In genomic region chr16:87531418-87531817, GRCh38 we compare ENCODE assay signal across 1 cellular context.
TF ChIP-seq lines count a peak whose summit lies in the region.

No MANE protein-coding gene starts in this region.

TF ChIP-seq in HepG2, 621 proteins besides CTCF, POLR2A, EP300 and RAD21 (continued from another document and continues in another):
- TF ChIP-seq RERE (CRISPR knock-in tag; IDR thresholded peaks at IDR 0.05; ENCODE audit: low read depth) (no peak), HDAC1 (CRISPR knock-in tag; IDR thresholded peaks at IDR 0.05) (peak; percentile 48; the same call in 1 of the 2 replicates), ATF1 (CRISPR knock-in tag; IDR thresholded peaks at IDR 0.05) (no peak), ZNF331 (CRISPR knock-in tag; IDR thresholded peaks at IDR 0.05) (peak; percentile 56; the same call in 1 of the 2 replicates), ZNF224 (CRISPR knock-in tag; IDR thresholded peaks at IDR 0.05) (no peak), FOXO1 (CRISPR knock-in tag; IDR thresholded peaks at IDR 0.05) (peak; percentile 19; the same call in 1 of the 2 replicates), ZNF160 (CRISPR knock-in tag; IDR thresholded peaks at IDR 0.05) (no peak), ATF4 (CRISPR knock-in tag; IDR thresholded peaks at IDR 0.05) (no peak), ZSCAN25 (CRISPR knock-in tag; IDR thresholded peaks at IDR 0.05) (no peak), ZNF407 (CRISPR knock-in tag; IDR thresholded peaks at IDR 0.05; ENCODE audit: not compliant biosample characterization) (no peak), ZNF143 (CRISPR knock-in tag; IDR thresholded peaks at IDR 0.05) (no peak), BRCA1 (CRISPR knock-in tag; IDR thresholded peaks at IDR 0.05) (no peak), ZNF280B (CRISPR knock-in tag; IDR thresholded peaks at IDR 0.05; ENCODE audit: borderline replicate concordance) (0 out of 2 replicates have a peak, but pooled peaks have one; percentile 51), FOSL2 (CRISPR knock-in tag; IDR thresholded peaks at IDR 0.05) (peak; percentile 16; the same call in 1 of the 2 replicates), ZNF891 (CRISPR knock-in tag; IDR thresholded peaks at IDR 0.05) (0 out of 2 replicates have a peak, but pooled peaks have one; percentile 53), ZNF282 (IDR thresholded peaks at IDR 0.05; ENCODE audit: partially characterized antibody) (no peak), ZFP91 (CRISPR knock-in tag; IDR thresholded peaks at IDR 0.05; ENCODE audit: borderline replicate concordance) (peak; percentile 57; the same call in 1 of the 2 replicates), TBX2 (CRISPR knock-in tag; IDR thresholded peaks at IDR 0.05; ENCODE audit: borderline replicate concordance) (peak; percentile 49; the same call in 1 of the 2 replicates), ISX (CRISPR knock-in tag; conservative IDR thresholded peaks at IDR 0.05) (no peak), ZNF441 (CRISPR knock-in tag; IDR thresholded peaks at IDR 0.05; ENCODE audit: borderline replicate concordance) (0 out of 2 replicates have a peak, but pooled peaks have one; percentile 49), ZBTB43 (CRISPR knock-in tag; conservative IDR thresholded peaks at IDR 0.05) (no peak), MZF1 (CRISPR knock-in tag; IDR thresholded peaks at IDR 0.05; ENCODE audit: borderline replicate concordance) (no peak), SAP130 (CRISPR knock-in tag; IDR thresholded peaks at IDR 0.05; ENCODE audit: low read depth) (0 out of 2 replicates have a peak, but pooled peaks have one; percentile 11), ZNF468 (CRISPR knock-in tag; IDR thresholded peaks at IDR 0.05) (no peak), ZNF333 (CRISPR knock-in tag; IDR thresholded peaks at IDR 0.05; ENCODE audit: borderline replicate concordance) (no peak), ZNF883 (CRISPR knock-in tag; IDR thresholded peaks at IDR 0.05; ENCODE audit: not compliant biosample characterization) (no peak), DZIP1 (CRISPR knock-in tag; IDR thresholded peaks at IDR 0.05) (0 out of 2 replicates have a peak, but pooled peaks have one; percentile 34), ZNF556 (CRISPR knock-in tag; IDR thresholded peaks at IDR 0.05; ENCODE audit: borderline replicate concordance) (peak; percentile 18; the same call in 1 of the 2 replicates), SIX4 (CRISPR knock-in tag; IDR thresholded peaks at IDR 0.05) (peak; percentile 80)
